In the genomic region with DNA sequence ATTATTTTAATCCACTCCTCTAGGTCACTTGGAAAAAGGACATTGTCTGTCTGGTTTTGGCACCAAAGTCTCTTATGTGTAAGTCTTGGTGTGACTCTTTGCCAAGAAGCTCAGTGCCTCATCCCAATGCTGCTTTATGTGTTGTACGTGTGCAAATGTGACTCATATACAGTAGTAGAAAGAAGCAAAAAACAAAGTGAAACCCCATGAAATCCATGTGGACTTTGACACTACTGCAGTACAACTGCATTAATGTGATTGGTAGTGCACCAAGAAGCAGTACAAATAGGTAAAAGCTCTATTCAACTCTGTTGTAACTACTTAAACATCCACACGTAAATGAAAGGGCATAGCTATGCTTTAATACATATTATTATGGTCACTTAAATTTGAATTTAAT, we compare ENCODE assay signal across 9 cellular contexts. TPM values are rescaled to one million over a fixed set of nuclear protein-coding genes. Genes with fewer than 3 reads are reported as not detected.
"Had no signal": no experiment of that assay in that cellular context is flagged by ENCODE, and none has a peak within 500 bp of the region (broad histone marks: within the 10 kb centered on the region; RNA-seq: fewer than 3 reads in every experiment).

No MANE protein-coding gene starts in this region.

- DNase-seq: IMR-90, KBM-7, KG1 had no signal

- H3K36me3 Mint-ChIP-seq: IgD-negative memory B cell had no signal

- H3K27me3 Mint-ChIP-seq: IgD-negative memory B cell had no signal

- H3K4me1 Mint-ChIP-seq: IgD-negative memory B cell had no signal

- H3K9me3 Mint-ChIP-seq: IgD-negative memory B cell had no signal

- H3K4me3 Mint-ChIP-seq: IgD-negative memory B cell had no signal

- H3K27ac ChIP-seq: HL-60, KMS-11 had no signal

- H3K4me3 ChIP-seq: K562 had no signal

- FAIRE-seq: HTR-8/SVneo, K562 had no signal

- ATAC-seq: K562 had no signal

- H3K4me2 ChIP-seq: KMS-11 had no signal

- H3K27ac Mint-ChIP-seq: IgD-negative memory B cell had no signal

- H3K9ac ChIP-seq: KMS-11 had no signal

RNA-seq across cellular contexts. Expression of a gene that starts 59.6 kb away (rescaled TPM):
- total RNA-seq: HT-29, IMR-90, K562 had no signal
- polyA plus RNA-seq: IgD-negative memory B cell, IMR-90, K562 had no signal
